Comparison of ENCODE assay signal across 11 cellular contexts in genomic region chr5:34778451-34778850, GRCh38.
"Had no signal": no experiment of that assay in that cellular context is flagged by ENCODE, and none has a peak within 500 bp of the region (broad histone marks: within the 10 kb centered on the region; RNA-seq: fewer than 3 reads in every experiment).

No MANE protein-coding gene starts in this region.

- H3K4me1 ChIP-seq: HAP-1 had no signal

- H3K27ac ChIP-seq: GM23248 had no signal

- FAIRE-seq: H1, H54 had no signal

- H3K4me3 ChIP-seq: GM23248, GM23338, HAP-1 had no signal

- H2AFZ ChIP-seq: GM23248, GM23338 had no signal

- H3K4me3 Mint-ChIP-seq: GM23338, H9, HFFc6 had no signal

- H3K4me1 Mint-ChIP-seq: GM23338, H9 had no signal

- H3K9ac ChIP-seq: GM23248 had no signal

- H3K4me2 ChIP-seq: GM23338 had no signal

- H3K27ac Mint-ChIP-seq: GM23338, H9, HFFc6 had no signal

- ATAC-seq: GM23338, HCT116 had no signal

- DNase-seq: GM23248, GOT3, H7, H9, HCEC 1CT, HFFc6 had no signal

- H3K36me3 ChIP-seq: HAP-1 had no signal
